In the genomic region with DNA sequence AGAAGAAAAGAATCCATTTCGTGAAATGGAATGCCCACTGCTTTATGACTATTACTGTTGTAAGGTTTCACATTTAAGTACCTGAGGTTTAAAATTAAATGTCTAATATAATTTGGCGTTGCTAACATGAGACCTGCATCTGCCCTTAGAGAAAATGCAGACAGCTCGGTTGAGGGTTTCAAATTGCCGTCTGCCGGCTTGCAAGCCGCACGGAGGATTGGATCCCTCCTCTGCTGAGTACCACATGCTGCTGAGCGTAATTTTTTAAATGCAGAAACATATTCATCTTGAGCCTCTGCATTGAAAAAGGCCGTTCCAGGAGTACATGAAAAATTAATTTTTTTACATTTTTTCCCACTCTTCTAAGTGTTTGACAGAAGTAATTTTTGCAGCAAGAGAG, we compare ENCODE assay signal across 20 cellular contexts.
"Had no signal": no experiment of that assay in that cellular context is flagged by ENCODE, and none has a peak within 500 bp of the region (broad histone marks: within the 10 kb centered on the region; RNA-seq: fewer than 3 reads in every experiment).

No MANE protein-coding gene starts in this region.

- H3K9me3 ChIP-seq: prostate gland, stomach, testis, tibial artery had no signal

- ATAC-seq: left lobe of liver; natural killer cell; sciatic nerve; stimulated activated effector memory CD8-positive, alpha-beta T cell treated with anti-CD3 and anti-CD28 coated beads, Interleukin-12 subunit alpha, Interleukin-12 subunit beta, amount 100 ng/mL, for 72 hours had no signal

- H3K36me3 ChIP-seq: prostate gland had no signal

- H3K27ac Mint-ChIP-seq: memory B cell; natural killer cell; stimulated activated effector memory CD8-positive, alpha-beta T cell treated with anti-CD3 and anti-CD28 coated beads, Interleukin-12 subunit alpha, Interleukin-12 subunit beta, amount 100 ng/mL, for 72 hours had no signal

- DNase-seq: cerebellar nuclear complex; dorsolateral prefrontal cortex; effector memory CD4-positive, alpha-beta T cell; erythroblast; natural killer cell; stimulated activated CD4-positive, alpha-beta T cell treated with anti-CD3 and anti-CD28 coated beads, Interleukin-2, amount 100 ng/mL, for 24 hours; stimulated activated CD4-positive, alpha-beta T cell treated with anti-CD3 and anti-CD28 coated beads, Interleukin-4, amount 100 ng/mL, for 24 hours; stimulated activated naive CD4-positive, alpha-beta T cell treated with Interleukin-2 at 50 U/mL for 16 hours; testis; upper lobe of left lung had no signal

- H3K4me1 Mint-ChIP-seq: memory B cell had no signal

- H3K4me3 ChIP-seq: dorsolateral prefrontal cortex, lung, prostate gland, right atrium auricular region, stomach, testis, tibial artery, upper lobe of left lung had no signal

- H3K4me3 Mint-ChIP-seq: memory B cell; natural killer cell; neural crest cell; stimulated activated effector memory CD8-positive, alpha-beta T cell treated with anti-CD3 and anti-CD28 coated beads, Interleukin-12 subunit alpha, Interleukin-12 subunit beta, amount 100 ng/mL, for 72 hours had no signal

- H3K27ac ChIP-seq: prostate gland, right atrium auricular region, stomach, testis, tibial artery, upper lobe of left lung had no signal

- H3K36me3 Mint-ChIP-seq: memory B cell had no signal

- H3K27me3 ChIP-seq: dorsolateral prefrontal cortex, right atrium auricular region, stomach, testis, tibial artery, upper lobe of left lung had no signal

- H3K4me1 ChIP-seq: prostate gland, right atrium auricular region, testis, tibial artery had no signal
